ENCODE assay signal across 13 cellular contexts in the genomic region with DNA sequence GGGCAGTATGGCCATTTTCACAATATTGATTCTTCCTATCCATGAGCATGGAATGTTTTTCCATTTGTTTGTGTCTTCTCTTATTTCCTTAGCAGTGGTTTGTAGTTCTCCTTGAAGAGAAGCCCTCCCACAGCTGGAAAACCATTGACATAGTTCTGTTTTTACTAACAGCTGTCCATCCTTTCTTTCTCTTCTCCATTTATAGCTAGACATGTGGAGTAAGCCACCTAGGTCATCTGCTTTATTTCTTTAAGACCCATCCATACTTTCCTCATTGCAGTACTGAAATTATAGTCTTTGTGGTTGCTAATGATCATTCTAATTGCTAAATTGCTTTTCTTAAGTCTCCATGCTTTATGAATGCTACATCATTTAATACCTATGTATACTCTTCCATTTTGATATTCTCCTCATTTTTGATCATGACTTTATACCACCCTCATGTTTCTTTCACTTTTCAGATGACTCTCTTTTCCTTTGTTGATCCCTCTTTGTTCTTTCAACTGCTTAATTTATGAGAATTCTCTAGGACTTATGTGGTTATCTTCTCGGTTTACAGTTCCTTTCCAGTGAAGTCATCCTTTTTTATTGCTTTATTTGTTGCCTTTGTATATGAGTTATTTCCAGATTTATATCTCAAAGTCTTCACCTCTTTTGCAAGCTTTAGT.
DNase-seq lines count a peak whose midpoint lies in the region; ATAC-seq, FAIRE-seq and TF ChIP-seq lines count a peak whose summit lies in the region.
"Had no signal": no experiment of that assay in that cellular context is flagged by ENCODE, and none has a peak within 500 bp of the region (broad histone marks: within the 10 kb centered on the region; RNA-seq: fewer than 3 reads in every experiment).

No MANE protein-coding gene starts in this region.

- H3K36me3 ChIP-seq in kidney epithelial cell (ENCODE audit: control insufficient read depth, insufficient read depth, low read length), result no peaks in the 10 kb centered on the region
- H3K36me3 ChIP-seq in H7 (replicated peaks; ENCODE audit: control insufficient read depth, insufficient read depth, low read length), result no peaks in the 10 kb centered on the region

- POLR2A ChIA-PET in AG04450 (lab: Yijun Ruan, JAX), result no interaction called here

- H3K4me3 Mint-ChIP-seq in activated T-helper 1 cell treated with anti-CD3 and anti-CD28 coated beads, Interleukin-12 subunit alpha, Interleukin-12 subunit beta, Interleukin-2, Interleukin-4 antibody, amounts not matched to agents 30 ng/mL and 10 ng/mL and 1 ng/mL, durations not matched to agents 14 hours and 24 hours and 36 hours, result no peak overlapping the region

- peaks cover 48% of the 10 kb centered on the region for H3K36me3 Mint-ChIP-seq in activated T-helper 1 cell treated with anti-CD3 and anti-CD28 coated beads, Interleukin-12 subunit alpha, Interleukin-12 subunit beta, Interleukin-2, Interleukin-4 antibody, amounts not matched to agents 30 ng/mL and 10 ng/mL and 1 ng/mL, durations not matched to agents 14 hours and 24 hours and 36 hours (ENCODE audit: low read depth)

- FAIRE-seq in H54 (lab: Jason Lieb, UNC), result peak; percentile 62

- H3K27ac ChIP-seq in AG04450 (ENCODE audit: low read depth, low read length), result no peak overlapping the region
- H3K27ac ChIP-seq: neutrophil had no signal

- peaks cover 14% of the 10 kb centered on the region for H3K9me3 Mint-ChIP-seq in activated T-helper 1 cell treated with anti-CD3 and anti-CD28 coated beads, Interleukin-12 subunit alpha, Interleukin-12 subunit beta, Interleukin-2, Interleukin-4 antibody, amounts not matched to agents 30 ng/mL and 10 ng/mL and 1 ng/mL, durations not matched to agents 14 hours and 24 hours and 36 hours

- TF ChIP-seq CTCF in AG04450 (IDR thresholded peaks at IDR 0.05; ENCODE audit: low read depth, low read length) (no peak), kidney epithelial cell (IDR thresholded peaks at IDR 0.05; ENCODE audit: insufficient read depth, low read length, poor library complexity, severe bottlenecking) (no peak)

- H3K4me3 ChIP-seq in AG04450 (ENCODE audit: low read depth, low read length) (no peak overlapping the region), kidney epithelial cell (ENCODE audit: low read depth, low read length) (no peak overlapping the region), H7 (ENCODE audit: insufficient read depth, low read depth, low read length) (no peak overlapping the region)

- CTCF ChIA-PET in AG04450 (lab: Charles Lee), result interaction anchor here (2.7 kb wide), 1 partner anchor 10 kb away, joined by 10 read pairs; no protein-coding TSS in a partner anchor

- H3K27me3 ChIP-seq in AG04450 (ENCODE audit: control insufficient read depth, insufficient read depth, low read length), result no peaks in the 10 kb centered on the region
- no peaks in the 10 kb centered on the region for H3K27me3 ChIP-seq in kidney epithelial cell (ENCODE audit: control insufficient read depth, insufficient read depth, low read length)
- no peaks in the 10 kb centered on the region for H3K27me3 ChIP-seq in H7 (ENCODE audit: control insufficient read depth, insufficient read depth, low read length)
- H3K27me3 ChIP-seq: neutrophil had no signal

- no peaks in the 10 kb centered on the region for H3K27me3 Mint-ChIP-seq in activated T-helper 1 cell treated with anti-CD3 and anti-CD28 coated beads, Interleukin-12 subunit alpha, Interleukin-12 subunit beta, Interleukin-2, Interleukin-4 antibody, amounts not matched to agents 30 ng/mL and 10 ng/mL and 1 ng/mL, durations not matched to agents 14 hours and 24 hours and 36 hours (ENCODE audit: insufficient read depth)

- peak overlapping the region; percentile 80 for H3K27ac Mint-ChIP-seq in activated T-helper 1 cell treated with anti-CD3 and anti-CD28 coated beads, Interleukin-12 subunit alpha, Interleukin-12 subunit beta, Interleukin-2, Interleukin-4 antibody, amounts not matched to agents 30 ng/mL and 10 ng/mL and 1 ng/mL, durations not matched to agents 14 hours and 24 hours and 36 hours

- intact Hi-C loops in activated T-helper 1 cell treated with anti-CD3 and anti-CD28 coated beads, Interleukin-12 subunit alpha, Interleukin-12 subunit beta, Interleukin-2, Interleukin-4 antibody, amounts not matched to agents 30 ng/mL and 10 ng/mL and 1 ng/mL, durations not matched to agents 14 hours and 24 hours and 36 hours (cut with micrococcal nuclease), result loop anchor here (2.0 to 5.0 kb wide), 4 partner anchors 134 to 536 kb away; no protein-coding TSS in a partner anchor

- H3K4me1 Mint-ChIP-seq in activated T-helper 1 cell treated with anti-CD3 and anti-CD28 coated beads, Interleukin-12 subunit alpha, Interleukin-12 subunit beta, Interleukin-2, Interleukin-4 antibody, amounts not matched to agents 30 ng/mL and 10 ng/mL and 1 ng/mL, durations not matched to agents 14 hours and 24 hours and 36 hours (ENCODE audit: low read depth), result peaks cover 33% of the 10 kb centered on the region

- no peak for TF ChIP-seq POLR2A in H54 (IDR thresholded peaks at IDR 0.05; ENCODE audit: low read depth, low read length)

- ATAC-seq in HG03196 (IDR thresholded peaks at IDR 0.05; ENCODE audit: unreplicated experiment) (no peak), GM21390 (IDR thresholded peaks at IDR 0.05; ENCODE audit: unreplicated experiment) (no peak)

- peaks cover 2% of the 10 kb centered on the region; the same call in 1 of the 2 replicates for H3K9me3 ChIP-seq in AG04450 (ENCODE audit: control insufficient read depth, insufficient read depth, low read length)
- H3K9me3 ChIP-seq: neutrophil had no signal

- DNase-seq in AG04450 (ENCODE audit: low read depth, low spot score), result peak; percentile 34
- DNase-seq in H54 (ENCODE audit: insufficient read length, low spot score), result peak; percentile 4
- no peak for DNase-seq in activated T-helper 1 cell treated with anti-CD3 and anti-CD28 coated beads, Interleukin-12 subunit alpha, Interleukin-12 subunit beta, Interleukin-2, Interleukin-4 antibody, amounts not matched to agents 30 ng/mL and 10 ng/mL and 1 ng/mL, durations not matched to agents 14 hours and 24 hours and 36 hours (ENCODE audit: low spot score)
- peak; percentile 9 for DNase-seq in kidney epithelial cell (ENCODE audit: low read depth)
- no peak for DNase-seq in H7
- no peak for DNase-seq in cortex of kidney (lab: John Stamatoyannopoulos, UW)
- DNase-seq: central memory CD4-positive, alpha-beta T cell; DND-41; hypothalamus; NCI-H774 had no signal

Comparison
In these comparisons a context has a peak if more than half of its experiments do, and no peak if none do; other contexts are left out.
1. DNase-seq: peak in AG04450 (single experiment), H54 (single experiment) and kidney epithelial cell (single experiment); none in activated T-helper 1 cell treated with anti-CD3 and anti-CD28 coated beads, Interleukin-12 subunit alpha, Interleukin-12 subunit beta, Interleukin-2, Interleukin-4 antibody, amounts not matched to agents 30 ng/mL and 10 ng/mL and 1 ng/mL, durations not matched to agents 14 hours and 24 hours and 36 hours (single experiment), H7 (single experiment) and cortex of kidney (single experiment).